In genomic region chr1:50959303-50959912, GRCh38 we compare ENCODE assay signal across 8 cellular contexts. TPM values are rescaled to one million over a fixed set of nuclear protein-coding genes. Genes with fewer than 3 reads are reported as not detected.
DNase-seq lines count a peak whose midpoint lies in the region; ATAC-seq and TF ChIP-seq lines count a peak whose summit lies in the region.

No MANE protein-coding gene starts in this region.

- H3K36me3 Mint-ChIP-seq in CD4-positive, CD25-positive, alpha-beta regulatory T cell, result no peaks in the 10 kb centered on the region
- peaks cover 8% of the 10 kb centered on the region for H3K36me3 Mint-ChIP-seq in activated T-helper 17 cell treated with anti-CD3 and anti-CD28 coated beads, Interleukin-2, amount 50 U/mL, for 72 hours (ENCODE audit: low read depth)

- no peak for TF ChIP-seq CTCF in LNCaP clone FGC (IDR thresholded peaks at IDR 0.05; ENCODE audit: control insufficient read depth, extremely low read depth, insufficient read depth)
- TF ChIP-seq CTCF in heart right ventricle (IDR thresholded peaks at IDR 0.05), result no peak
- no peak for TF ChIP-seq CTCF in retinal pigment epithelial cell (conservative IDR thresholded peaks at IDR 0.05; ENCODE audit: low read depth, low read length)

- H3K4me1 ChIP-seq in CD4-positive, CD25-positive, alpha-beta regulatory T cell (ENCODE audit: control insufficient read depth, insufficient read depth, low read length, poor library complexity, severe bottlenecking), result peaks cover 16% of the 10 kb centered on the region
- peaks cover 5 to 38% (median 23%) of the 10 kb centered on the region in 9 donors for H3K4me1 ChIP-seq in heart right ventricle

- H3K27me3 Mint-ChIP-seq in CD4-positive, CD25-positive, alpha-beta regulatory T cell, result peaks cover 4% of the 10 kb centered on the region
- no peaks in the 10 kb centered on the region for H3K27me3 Mint-ChIP-seq in activated T-helper 17 cell treated with anti-CD3 and anti-CD28 coated beads, Interleukin-2, amount 50 U/mL, for 72 hours

- intact Hi-C loops in heart right ventricle (cut with DNase I), result no loop called here

- 0 to 4% methylated on average over 38 of the region's 38 CpGs for WGBS in heart right ventricle, 2 donors

- H3K4me3 ChIP-seq in CD4-positive, CD25-positive, alpha-beta regulatory T cell (ENCODE audit: low read depth, low read length), result peak overlapping the region; percentile 87
- H3K4me3 ChIP-seq in LNCaP clone FGC (ENCODE audit: low read depth, low read length) (peak overlapping the region; percentile 91), heart right ventricle (peak overlapping the region; percentile 22 to 80 (median 75)), retinal pigment epithelial cell (ENCODE audit: low read length) (peak overlapping the region; percentile 97)

- H3K4me3 Mint-ChIP-seq in CD4-positive, CD25-positive, alpha-beta regulatory T cell, result peak overlapping the region; percentile 88 to 93 (median 90)
- H3K4me3 Mint-ChIP-seq in activated T-helper 17 cell treated with anti-CD3 and anti-CD28 coated beads, Interleukin-2, amount 50 U/mL, for 72 hours, result peak overlapping the region; percentile 88

- no peaks in the 10 kb centered on the region for H3K9me3 Mint-ChIP-seq in CD4-positive, CD25-positive, alpha-beta regulatory T cell
- H3K9me3 Mint-ChIP-seq in activated T-helper 17 cell treated with anti-CD3 and anti-CD28 coated beads, Interleukin-2, amount 50 U/mL, for 72 hours, result no peaks in the 10 kb centered on the region

- no peak for ATAC-seq in CD4-positive, CD25-positive, alpha-beta regulatory T cell (ENCODE audit: low read depth in 2 of 2)
- ATAC-seq in GM18511 (IDR thresholded peaks at IDR 0.05; ENCODE audit: unreplicated experiment) (peak; percentile 26), heart right ventricle (peak in 1 of 8 donors; percentile 4)
- ATAC-seq in activated T-helper 17 cell treated with anti-CD3 and anti-CD28 coated beads, Interleukin-2, amount 50 U/mL, for 72 hours (replicated peaks), result peak; percentile 37

- H3K36me3 ChIP-seq in CD4-positive, CD25-positive, alpha-beta regulatory T cell (ENCODE audit: control insufficient read depth, insufficient read depth, low read length), result no peaks in the 10 kb centered on the region
- no peaks in the 10 kb centered on the region for H3K36me3 ChIP-seq in heart right ventricle

- no peaks in the 10 kb centered on the region for H3K9me3 ChIP-seq in CD4-positive, CD25-positive, alpha-beta regulatory T cell (ENCODE audit: control insufficient read depth in 2 of 2, low read length in 2 of 2)
- H3K9me3 ChIP-seq in heart right ventricle, result no peaks in the 10 kb centered on the region

- DNase-seq in CD4-positive, CD25-positive, alpha-beta regulatory T cell, result peak in 1 of 3 donors; percentile 40
- DNase-seq in LNCaP clone FGC (ENCODE audit: low read depth) (peak; percentile 33), heart right ventricle (peak in 1 of 2 donors; percentile 22), retinal pigment epithelial cell (ENCODE audit: low read depth) (no peak), NCI-H1930 (lab: John Stamatoyannopoulos, UW) (no peak), NCI-H1436 (lab: John Stamatoyannopoulos, UW) (no peak)

- H3K4me1 Mint-ChIP-seq in CD4-positive, CD25-positive, alpha-beta regulatory T cell, result peaks cover 13 to 34% (median 22%) of the 10 kb centered on the region in 4 donors
- H3K4me1 Mint-ChIP-seq in activated T-helper 17 cell treated with anti-CD3 and anti-CD28 coated beads, Interleukin-2, amount 50 U/mL, for 72 hours, result peaks cover 18% of the 10 kb centered on the region

- H3K27ac Mint-ChIP-seq in CD4-positive, CD25-positive, alpha-beta regulatory T cell, result peak overlapping the region; percentile 84 to 89 (median 88)
- H3K27ac Mint-ChIP-seq in activated T-helper 17 cell treated with anti-CD3 and anti-CD28 coated beads, Interleukin-2, amount 50 U/mL, for 72 hours, result peak overlapping the region; percentile 58

- H3K27ac ChIP-seq in CD4-positive, CD25-positive, alpha-beta regulatory T cell (ENCODE audit: insufficient read depth, low read length, poor library complexity, severe bottlenecking), result peak overlapping the region; percentile 65
- peak overlapping the region; percentile 66 to 92 (median 88) for H3K27ac ChIP-seq in heart right ventricle

- H3K27me3 ChIP-seq in CD4-positive, CD25-positive, alpha-beta regulatory T cell (ENCODE audit: control insufficient read depth, insufficient read depth, low read length), result no peaks in the 10 kb centered on the region
- no peaks in the 10 kb centered on the region for H3K27me3 ChIP-seq in heart right ventricle

RNA-seq across cellular contexts. Expression of gene FAF1, which starts 0.7 kb away (rescaled TPM):
- total RNA-seq in CD4-positive, CD25-positive, alpha-beta regulatory T cell, result 56.6 TPM
- 10 to 100 TPM; 28.9 to 58.2 (median 42.9) TPM for polyA plus RNA-seq in CD4-positive, CD25-positive, alpha-beta regulatory T cell
- total RNA-seq in activated T-helper 17 cell treated with anti-CD3 and anti-CD28 coated beads, Interleukin-2, amount 50 U/mL, for 72 hours, result 10 to 100 TPM; 55.5 to 69.7 TPM
- total RNA-seq in heart right ventricle, result 100 to 1,000 TPM in 1 of 10 donors, 10 to 100 TPM in 9; 81.4 to 102 (median 90.8) TPM
- 10 to 100 TPM; 30.9 to 62.3 TPM for polyA plus RNA-seq in heart right ventricle

RNA-seq across cellular contexts. Expression of gene CDKN2C, which starts 10.6 kb away (rescaled TPM):
- 12.6 TPM for total RNA-seq in CD4-positive, CD25-positive, alpha-beta regulatory T cell
- 10 to 100 TPM; 11.8 to 26.2 (median 20.6) TPM for polyA plus RNA-seq in CD4-positive, CD25-positive, alpha-beta regulatory T cell
- 10 to 100 TPM in 1 of 2 donors, 1 to 10 TPM in 1; 8.3 to 16.2 TPM for total RNA-seq in activated T-helper 17 cell treated with anti-CD3 and anti-CD28 coated beads, Interleukin-2, amount 50 U/mL, for 72 hours
- total RNA-seq in heart right ventricle, result 10 to 100 TPM in 9 of 10 donors, 1 to 10 TPM in 1; 8.2 to 26.3 (median 12.8) TPM
- 10 to 100 TPM in 1 of 2 donors, 1 to 10 TPM in 1; 9.1 to 11.3 TPM for polyA plus RNA-seq in heart right ventricle

Comparison
In these comparisons a context has a peak if more than half of its experiments do, and no peak if none do; other contexts are left out.
1. ATAC-seq: peak in GM18511 (single experiment) and activated T-helper 17 cell treated with anti-CD3 and anti-CD28 coated beads, Interleukin-2, amount 50 U/mL, for 72 hours (single experiment); none in CD4-positive, CD25-positive, alpha-beta regulatory T cell (0 of 2).
2. Peak in every context shown above with its lines, with median percentiles within 50 percentile points of each other: H3K4me3 ChIP-seq.